Comparison of ENCODE assay signal across 8 cellular contexts in genomic region chr16:30985401-30986128, GRCh38. TPM values are rescaled to one million over a fixed set of nuclear protein-coding genes. Genes with fewer than 3 reads are reported as not detected.
DNase-seq lines count a peak whose midpoint lies in the region; ATAC-seq lines count a peak whose summit lies in the region.

No MANE protein-coding gene starts in this region.

- H3K4me3 ChIP-seq in mesendoderm (ENCODE audit: low read length), result no peak overlapping the region

- no peak overlapping the region for H3K4ac ChIP-seq in mesendoderm (ENCODE audit: low read depth, low read length)

- peak overlapping the region; percentile 48 for H3K4me2 ChIP-seq in mesendoderm (ENCODE audit: low read length)

- DNase-seq in GM03348 (ENCODE audit: low spot score), result peak; percentile 54
- peak; percentile 86 for DNase-seq in NCI-H2196 (lab: John Stamatoyannopoulos, UW; ENCODE audit: unreplicated experiment)
- peak; percentile 69 for DNase-seq in cerebellar cortex (ENCODE audit: low spot score)
- DNase-seq in mesendoderm, result peak; percentile 63
- no peak for DNase-seq in stimulated activated naive CD4-positive, alpha-beta T cell treated with Interleukin-2 at 50 U/mL for 16 hours (lab: John Stamatoyannopoulos, UW)
- DNase-seq in SKM-1 treated with dmso at 0.1 percent for 144 hours (lab: John Stamatoyannopoulos, UW; ENCODE audit: unreplicated experiment), result no peak

- peaks cover 2% of the 10 kb centered on the region for H3K4me1 ChIP-seq in mesendoderm (ENCODE audit: control insufficient read depth, low read depth, low read length)

- ATAC-seq in GM18873 (IDR thresholded peaks at IDR 0.05; ENCODE audit: low FRiP score, unreplicated experiment), result no peak
- ATAC-seq in HG02840 (IDR thresholded peaks at IDR 0.05; ENCODE audit: low FRiP score, unreplicated experiment), result no peak

- no peak overlapping the region for H4K8ac ChIP-seq in mesendoderm (ENCODE audit: low read depth, low read length)

- no peak overlapping the region for H2BK120ac ChIP-seq in mesendoderm (ENCODE audit: low read depth, low read length)

- no peaks in the 10 kb centered on the region for H3K27me3 ChIP-seq in mesendoderm (ENCODE audit: insufficient read depth, low read length, poor library complexity)

- H3K79me1 ChIP-seq in mesendoderm (ENCODE audit: low read length), result no peaks in the 10 kb centered on the region

- no CpG with 5 or more reads among the region's 20 CpGs for WGBS in mesendoderm (ENCODE audit: extremely low coverage, insufficient coverage, low lambda C conversion rate)

- H3K27ac ChIP-seq in mesendoderm (ENCODE audit: low read depth, low read length), result no peak overlapping the region

- H4K5ac ChIP-seq in mesendoderm (ENCODE audit: low read length), result no peak overlapping the region

- peak overlapping the region; percentile 86 for H3K56ac ChIP-seq in mesendoderm (ENCODE audit: low read length)

- no peak overlapping the region for H2BK5ac ChIP-seq in mesendoderm (ENCODE audit: low read length)

- peak overlapping the region; percentile 62 for H3K9ac ChIP-seq in mesendoderm (ENCODE audit: low read length)

- peaks cover 1% of the 10 kb centered on the region for H3K36me3 ChIP-seq in mesendoderm (ENCODE audit: control insufficient read depth, insufficient read depth, low read length)

- H2BK15ac ChIP-seq in mesendoderm (replicated peaks; ENCODE audit: low read depth), result no peak overlapping the region

- H2AK5ac ChIP-seq in mesendoderm (ENCODE audit: low read length), result no peak overlapping the region

- H3K18ac ChIP-seq in mesendoderm (ENCODE audit: low read length), result no peak overlapping the region

- no peak overlapping the region for H3K23ac ChIP-seq in mesendoderm (ENCODE audit: low read length)

- H3K79me2 ChIP-seq in mesendoderm (ENCODE audit: control insufficient read depth, insufficient read depth, low read length), result no peaks in the 10 kb centered on the region

RNA-seq across cellular contexts. Expression of gene HSD3B7, which starts 0.6 kb away (rescaled TPM):
- 1.8 TPM for polyA plus RNA-seq in mesendoderm (2013, experiment 1 of 2)
- 1.9 TPM for polyA plus RNA-seq in mesendoderm (2013, experiment 2 of 2)

RNA-seq across cellular contexts. Expression of gene STX1B, which starts 24.9 kb away (rescaled TPM):
- polyA plus RNA-seq in mesendoderm (2013, experiment 1 of 2), result 4.5 TPM
- polyA plus RNA-seq in mesendoderm (2013, experiment 2 of 2), result 4.0 TPM

RNA-seq across cellular contexts. Expression of gene SETD1A, which starts 28.0 kb away (rescaled TPM):
- 27.7 TPM for polyA plus RNA-seq in mesendoderm (2013, experiment 1 of 2)
- polyA plus RNA-seq in mesendoderm (2013, experiment 2 of 2), result 25.3 TPM

RNA-seq across cellular contexts. Expression of gene ORAI3, which starts 36.7 kb away (rescaled TPM):
- polyA plus RNA-seq in mesendoderm (2013, experiment 1 of 2), result 3.6 TPM
- polyA plus RNA-seq in mesendoderm (2013, experiment 2 of 2), result 3.5 TPM

RNA-seq across cellular contexts. Expression of gene STX4, which starts 47.8 kb away (rescaled TPM):
- 47.1 TPM for polyA plus RNA-seq in mesendoderm (2013, experiment 1 of 2)
- polyA plus RNA-seq in mesendoderm (2013, experiment 2 of 2), result 48.1 TPM

Comparison
In these comparisons a context has a peak if more than half of its experiments do, and no peak if none do; other contexts are left out.
1. DNase-seq: peak in GM03348 (single experiment), NCI-H2196 (single experiment), cerebellar cortex (single experiment) and mesendoderm (single experiment); none in stimulated activated naive CD4-positive, alpha-beta T cell treated with Interleukin-2 at 50 U/mL for 16 hours (single experiment) and SKM-1 treated with dmso at 0.1 percent for 144 hours (single experiment).